ENCODE assay signal across 8 cellular contexts in genomic region chr22:46055176-46055850, GRCh38.
A peak's percentile ranks its signal among the peaks of the same experiment; 100 is the strongest.
DNase-seq lines count a peak whose midpoint lies in the region; ATAC-seq, FAIRE-seq and TF ChIP-seq lines count a peak whose summit lies in the region.

No MANE protein-coding gene starts in this region.

- H3K9me3 Mint-ChIP-seq in progenitor cell of endocrine pancreas (ENCODE audit: low read depth) = no peaks in the 10 kb centered on the region

- H3K4me3 ChIP-seq in WI38 (ENCODE audit: low read depth, low read length) (peak overlapping the region; percentile 68; the same call in 1 of the 2 replicates), fibroblast of villous mesenchyme (ENCODE audit: low read depth, low read length) (peak overlapping the region; percentile 58), skeletal muscle cell (ENCODE audit: low read depth, low read length) (peak overlapping the region; percentile 64)

- peaks cover 82% of the 10 kb centered on the region for H3K27me3 Mint-ChIP-seq in progenitor cell of endocrine pancreas

- H3K4me1 Mint-ChIP-seq in progenitor cell of endocrine pancreas (ENCODE audit: low read depth) = peaks cover 3% of the 10 kb centered on the region

- FAIRE-seq in GM18507 (lab: Jason Lieb, UNC) = peak; percentile 15
- FAIRE-seq in GM19239 (lab: Jason Lieb, UNC) = no peak

- H3K27ac Mint-ChIP-seq in progenitor cell of endocrine pancreas = no peak overlapping the region

- TF ChIP-seq CTCF in WI38 (IDR thresholded peaks at IDR 0.05; ENCODE audit: low read depth, low read length) = no peak
- TF ChIP-seq CTCF in fibroblast of villous mesenchyme (IDR thresholded peaks at IDR 0.05; ENCODE audit: insufficient read depth, low read depth, low read length) = no peak
- TF ChIP-seq CTCF in progenitor cell of endocrine pancreas (IDR thresholded peaks at IDR 0.05; ENCODE audit: unreplicated experiment) = no peak

- no peak for ATAC-seq in GM18505 (IDR thresholded peaks at IDR 0.05; ENCODE audit: unreplicated experiment)

- H3K4me3 Mint-ChIP-seq in progenitor cell of endocrine pancreas (ENCODE audit: low read depth) = no peak overlapping the region

- no peaks in the 10 kb centered on the region for H3K36me3 Mint-ChIP-seq in progenitor cell of endocrine pancreas (ENCODE audit: insufficient read depth)

- TF ChIP-seq POLR2A in GM18505 (IDR thresholded peaks at IDR 0.05; ENCODE audit: borderline replicate concordance, extremely low read depth, insufficient read depth, insufficient read length) = no peak

- DNase-seq in GM18507 (ENCODE audit: extremely low spot score, insufficient read length, low read depth) (no peak), fibroblast of villous mesenchyme (ENCODE audit: low read depth) (no peak), skeletal muscle cell (ENCODE audit: low read depth) (no peak), GM19239 (ENCODE audit: insufficient read length, low spot score) (no peak), progenitor cell of endocrine pancreas (ENCODE audit: low spot score, unreplicated experiment) (no peak)
- DNase-seq in stimulated activated CD4-positive, alpha-beta T cell treated with anti-CD3 and anti-CD28 coated beads, Interleukin-1b, Interleukin-23, amount 100 ng/mL, for 48 hours = no peak
